8 cellular contexts compared by ENCODE assay signal in genomic region chr10:125146791-125147604, GRCh38. TPM values are rescaled to one million over a fixed set of nuclear protein-coding genes. Genes with fewer than 3 reads are reported as not detected.
DNase-seq lines count a peak whose midpoint lies in the region; ATAC-seq and TF ChIP-seq lines count a peak whose summit lies in the region.

No MANE protein-coding gene starts in this region.

- ATAC-seq in omental fat pad (ENCODE audit: low FRiP score): peak; percentile 41

- peak; percentile 18 for DNase-seq in COR-L47 (lab: John Stamatoyannopoulos, UW)
- DNase-seq in NB4 (ENCODE audit: low read depth): peak; percentile 47
- DNase-seq in epithelial cell of prostate (ENCODE audit: low read depth, low spot score): peak; percentile 85
- DNase-seq in omental fat pad (ENCODE audit: low spot score): no peak
- no peak for DNase-seq in activated CD4-positive, alpha-beta T cell treated with anti-CD3 and anti-CD28 coated beads, Interleukin-2, amount 50 U/mL, for 48 hours
- no peak for DNase-seq in cerebellar nuclear complex (lab: John Stamatoyannopoulos, UW)
- no peak for DNase-seq in HUDEP-2 (lab: John Stamatoyannopoulos, UW; ENCODE audit: unreplicated experiment in 76 of 76)
- no peak for DNase-seq in NCI-H748 treated with DMSO at 0.1 percent for 48 hours (lab: John Stamatoyannopoulos, UW)

- TF ChIP-seq CTCF in NB4 (IDR thresholded peaks at IDR 0.05; ENCODE audit: low read depth, low read length): no peak
- TF ChIP-seq CTCF in omental fat pad (IDR thresholded peaks at IDR 0.05): no peak

- H3K4me3 ChIP-seq in NB4 (ENCODE audit: low read depth, low read length): no peak overlapping the region

- TF ChIP-seq POLR2A in NB4 (IDR thresholded peaks at IDR 0.05; ENCODE audit: extremely low read depth, insufficient read length): no peak

- H3K27ac ChIP-seq in epithelial cell of prostate: peak overlapping the region; percentile 92

RNA-seq across cellular contexts. Expression of gene CTBP2, which starts 13.4 kb away (rescaled TPM):
- 10 to 100 TPM; 29.4 to 58.6 (median 46.2) TPM for total RNA-seq in omental fat pad

Comparison
In these comparisons a context has a peak if more than half of its experiments do, and no peak if none do; other contexts are left out.
1. DNase-seq: peak in COR-L47 (single experiment), NB4 (single experiment) and epithelial cell of prostate (single experiment); none in omental fat pad (single experiment), activated CD4-positive, alpha-beta T cell treated with anti-CD3 and anti-CD28 coated beads, Interleukin-2, amount 50 U/mL, for 48 hours (0 of 2), cerebellar nuclear complex (0 of 2), HUDEP-2 (0 of 76) and NCI-H748 treated with DMSO at 0.1 percent for 48 hours (single experiment).